In the genomic region with DNA sequence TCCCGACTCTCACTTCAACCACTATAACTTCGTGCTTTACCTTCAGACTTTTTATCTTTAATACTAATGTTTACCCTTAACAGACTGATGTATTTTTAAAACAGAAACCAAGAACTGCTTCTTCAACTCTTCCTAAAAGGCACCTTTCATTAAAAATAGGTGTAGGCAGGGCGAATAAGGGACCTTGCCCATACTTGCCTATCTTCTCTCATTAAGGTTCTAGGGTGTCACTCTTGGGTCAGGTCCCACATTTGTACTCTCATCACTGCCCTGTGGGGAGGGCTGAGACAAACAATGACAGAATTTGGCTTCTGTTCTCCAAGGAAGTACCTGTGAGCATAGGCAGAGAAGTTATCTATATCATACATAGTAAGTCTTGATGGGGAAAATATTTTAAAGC, we compare ENCODE assay signal across 17 cellular contexts.
DNase-seq lines count a peak whose midpoint lies in the region; ATAC-seq, FAIRE-seq and TF ChIP-seq lines count a peak whose summit lies in the region.
"Had no signal": no experiment of that assay in that cellular context is flagged by ENCODE, and none has a peak within 500 bp of the region (broad histone marks: within the 10 kb centered on the region; RNA-seq: fewer than 3 reads in every experiment).

No MANE protein-coding gene starts in this region.

- H3K27me3 Mint-ChIP-seq in osteocyte (ENCODE audit: unreplicated experiment), result no peaks in the 10 kb centered on the region
- H3K27me3 Mint-ChIP-seq: T-helper 17 cell had no signal

- no peak for TF ChIP-seq RAD21 in H1 (IDR thresholded peaks at IDR 0.05 in 1 of 2, conservative IDR thresholded peaks at IDR 0.05 in 1 of 2; ENCODE audit: low read depth in 2 of 2, low read length in 2 of 2)

- peaks cover 23% of the 10 kb centered on the region for H3K4me1 Mint-ChIP-seq in osteocyte (ENCODE audit: unreplicated experiment)
- H3K4me1 Mint-ChIP-seq: T-helper 17 cell had no signal

- peak overlapping the region; percentile 44 for H3K27ac Mint-ChIP-seq in osteocyte (ENCODE audit: unreplicated experiment)
- H3K27ac Mint-ChIP-seq: T-helper 17 cell had no signal

- no peak for FAIRE-seq in H1 (lab: Jason Lieb, UNC)
- FAIRE-seq: GM18507, GM19239 had no signal

- DNase-seq in NCI-H69 (lab: John Stamatoyannopoulos, UW), result peak; percentile 2
- DNase-seq in H1 (ENCODE audit: low read depth in 1 of 2, low spot score in 2 of 2), result no peak
- DNase-seq in osteocyte (ENCODE audit: extremely low spot score, unreplicated experiment), result no peak
- DNase-seq in ascending aorta (ENCODE audit: low spot score in 2 of 2), result no peak
- no peak for DNase-seq in NCI-H1436 (lab: John Stamatoyannopoulos, UW)
- DNase-seq in globus pallidus (ENCODE audit: low spot score), result no peak
- DNase-seq: GM23248, NCI-H1092 treated with DMSO at 0.1 percent for 48 hours, NCI-H1930, NCI-H524 treated with DMSO at 0.1 percent for 48 hours, SHP77 treated with DMSO at 0.1 percent for 48 hours, T-helper 17 cell had no signal

- H3K4me1 ChIP-seq in H1 (replicated peaks in 1 of 4; ENCODE audit: control insufficient read depth in 3 of 4, insufficient read depth in 4 of 4, low read length in 3 of 4), result peaks cover 0 to 7% (median 2%) of the 10 kb centered on the region in 4 experiments; a peak in 3 of 7 replicates
- no peaks in the 10 kb centered on the region for H3K4me1 ChIP-seq in ascending aorta

- no peak for TF ChIP-seq CTCF in H1 (IDR thresholded peaks at IDR 0.05; ENCODE audit: control extremely low read depth in 1 of 3, insufficient read depth in 1 of 3, low read depth in 1 of 3, low read length in 3 of 3)
- no peak for TF ChIP-seq CTCF in osteocyte (IDR thresholded peaks at IDR 0.05)
- TF ChIP-seq CTCF in ascending aorta (IDR thresholded peaks at IDR 0.05), result no peak

- no peak overlapping the region for H3K4me3 Mint-ChIP-seq in osteocyte (ENCODE audit: unreplicated experiment)
- H3K4me3 Mint-ChIP-seq: T-helper 17 cell had no signal

- H2BK120ac ChIP-seq in H1 (replicated peaks; ENCODE audit: low read depth, low read length), result peak overlapping the region; percentile 40

- H3K36me3 Mint-ChIP-seq in osteocyte (ENCODE audit: unreplicated experiment), result peaks cover 24% of the 10 kb centered on the region

- H2AK5ac ChIP-seq in H1 (ENCODE audit: low read depth, low read length), result no peak overlapping the region

- WGBS in H1 (ENCODE audit: extremely low coverage in 1 of 2, insufficient coverage in 1 of 2, insufficient read length in 1 of 2, insufficient replicate concordance in 2 of 2, low coverage in 1 of 2, low lambda C conversion rate in 2 of 2, missing lambda C conversion rate in 1 of 2), 2 experiments, result 81% methylated on average over 3 of the region's 3 CpGs; no CpG with 5 or more reads in 1 of the 2 experiments

- H3K4ac ChIP-seq in H1 (replicated peaks; ENCODE audit: insufficient read length, low read depth, low read length), result no peak overlapping the region

- H4K8ac ChIP-seq in H1 (ENCODE audit: extremely low read depth, insufficient read depth, low read length), result no peak overlapping the region

- no peak overlapping the region for H4K5ac ChIP-seq in H1 (ENCODE audit: insufficient read length, low read depth, low read length)

- TF ChIP-seq POLR2A in H1 (IDR thresholded peaks at IDR 0.05; ENCODE audit: control extremely low read depth in 1 of 2, low read depth in 2 of 2, low read length in 2 of 2), result no peak

- H3K36me3 ChIP-seq in H1 (ENCODE audit: control insufficient read depth in 2 of 4, insufficient read depth in 4 of 4, low read length in 3 of 4) (no peaks in the 10 kb centered on the region), ascending aorta (no peaks in the 10 kb centered on the region)
- H3K36me3 ChIP-seq: BLaER1 treated with 17β-estradiol and CSF1 and Interleukin-3, amounts not matched to agents 10 nM and 100 nM had no signal

- no peak overlapping the region for H3K56ac ChIP-seq in H1 (replicated peaks; ENCODE audit: insufficient read length, low read depth, low read length)

- no peak for TF ChIP-seq EP300 in H1 (IDR thresholded peaks at IDR 0.05; ENCODE audit: borderline replicate concordance in 1 of 2, low read depth in 2 of 2, low read length in 2 of 2)

- H2BK20ac ChIP-seq in H1 (ENCODE audit: low read length), result no peak overlapping the region; the same call in 1 of the 2 replicates

- H3K27ac ChIP-seq in H1 (ENCODE audit: low read depth, low read length) (no peak overlapping the region), ascending aorta (no peak overlapping the region)
- H3K27ac ChIP-seq: GM23248, HL-60 had no signal

- peak overlapping the region; percentile 23; the same call in 1 of the 2 replicates for H2BK12ac ChIP-seq in H1 (ENCODE audit: low read depth, low read length)

- no peaks in the 10 kb centered on the region for H3K79me2 ChIP-seq in H1 (ENCODE audit: control insufficient read depth in 1 of 2, insufficient read depth in 2 of 2, low read length in 2 of 2)

- H3K79me1 ChIP-seq in H1 (ENCODE audit: low read depth, low read length), result no peaks in the 10 kb centered on the region

- H3K9ac ChIP-seq in H1 (replicated peaks in 1 of 4; ENCODE audit: extremely low read depth in 1 of 4, low read depth in 3 of 4, low read length in 3 of 4), result no peak overlapping the region
- H3K9ac ChIP-seq: BLaER1 treated with 17β-estradiol and CSF1 and Interleukin-3, amounts not matched to agents 10 nM and 100 nM; GM23248 had no signal

- no peaks in the 10 kb centered on the region for H3K23me2 ChIP-seq in H1 (ENCODE audit: low read depth, low read length)

- no peak overlapping the region for H3K14ac ChIP-seq in H1 (ENCODE audit: insufficient read length)

- CTCF ChIA-PET in H1 (lab: Charles Lee; ENCODE audit: partially characterized antibody), result interaction anchor here (0.6 kb wide), 1 partner anchor 167 kb away, joined by 3 read pairs; no protein-coding TSS in a partner anchor

- H3K27me3 ChIP-seq in H1 (replicated peaks in 1 of 4; ENCODE audit: control insufficient read depth in 3 of 4, extremely low read depth in 1 of 4, insufficient read depth in 3 of 4, low read length in 3 of 4), result no peaks in the 10 kb centered on the region
- no peaks in the 10 kb centered on the region for H3K27me3 ChIP-seq in ascending aorta
- H3K27me3 ChIP-seq: BLaER1 treated with 17β-estradiol and CSF1 and Interleukin-3, amounts not matched to agents 10 nM and 100 nM had no signal

- no peaks in the 10 kb centered on the region for H3K9me3 Mint-ChIP-seq in osteocyte (ENCODE audit: unreplicated experiment)

- no peak overlapping the region for H3K4me3 ChIP-seq in H1 (ENCODE audit: extremely low read depth in 1 of 4, insufficient read depth in 2 of 4, low read depth in 3 of 4, low read length in 4 of 4)
- no peak overlapping the region for H3K4me3 ChIP-seq in ascending aorta
- H3K4me3 ChIP-seq: BLaER1 treated with 17β-estradiol and CSF1 and Interleukin-3, amounts not matched to agents 10 nM and 100 nM; GM23248 had no signal

- ATAC-seq in GM19463 (IDR thresholded peaks at IDR 0.05; ENCODE audit: unreplicated experiment), result peak; percentile 38
- ATAC-seq: T-helper 17 cell had no signal

- intact Hi-C loops in ascending aorta (cut with DNase I), result no loop called here

- H4K20me1 ChIP-seq in H1 (replicated peaks in 1 of 2; ENCODE audit: control insufficient read depth in 1 of 2, insufficient read depth in 2 of 2, low read length in 2 of 2), result no peaks in the 10 kb centered on the region
- H4K20me1 ChIP-seq: BLaER1 treated with 17β-estradiol and CSF1 and Interleukin-3, amounts not matched to agents 10 nM and 100 nM had no signal

- no peak overlapping the region for H2BK5ac ChIP-seq in H1 (ENCODE audit: low read depth, low read length)

- no peak overlapping the region for H3K18ac ChIP-seq in H1 (ENCODE audit: extremely low read depth, low read length)

- POLR2A ChIA-PET in H1 (lab: Charles Lee; ENCODE audit: partially characterized antibody), result interaction anchor here (0.7 to 1.0 kb wide), 2 partner anchors 9 to 27 kb away, joined by 3 read pairs; no protein-coding TSS in a partner anchor

- H2AFZ ChIP-seq in H1 (ENCODE audit: low read length), result no peak overlapping the region
- H2AFZ ChIP-seq: GM23248 had no signal

- no peak overlapping the region for H3K4me2 ChIP-seq in H1 (ENCODE audit: insufficient read depth in 1 of 2, low read depth in 2 of 2, low read length in 2 of 2)

- no peak overlapping the region for H2BK15ac ChIP-seq in H1 (ENCODE audit: low read length)

- peak overlapping the region; percentile 75 for H4K91ac ChIP-seq in H1 (replicated peaks; ENCODE audit: insufficient read length, low read length)

- H3K9me3 ChIP-seq in H1 (ENCODE audit: insufficient read depth in 2 of 2, low read depth in 1 of 2, low read length in 1 of 2) (no peaks in the 10 kb centered on the region), ascending aorta (no peaks in the 10 kb centered on the region)
- H3K9me3 ChIP-seq: BLaER1 treated with 17β-estradiol and CSF1 and Interleukin-3, amounts not matched to agents 10 nM and 100 nM had no signal

- H3K23ac ChIP-seq in H1 (ENCODE audit: insufficient read length), result no peak overlapping the region

TF ChIP-seq in H1, 55 proteins besides CTCF, POLR2A, EP300 and RAD21 (continues in another document):
- TF ChIP-seq TEAD4 (IDR thresholded peaks at IDR 0.05; ENCODE audit: low read depth, low read length), result no peak
- no peak for TF ChIP-seq CHD1 (IDR thresholded peaks at IDR 0.05; ENCODE audit: low read depth, low read length)
